In genomic region chr1:164779376-164779775, GRCh38 we compare ENCODE assay signal across 20 cellular contexts.
DNase-seq lines count a peak whose midpoint lies in the region; ATAC-seq and TF ChIP-seq lines count a peak whose summit lies in the region.
"Had no signal": no experiment of that assay in that cellular context is flagged by ENCODE, and none has a peak within 500 bp of the region (broad histone marks: within the 10 kb centered on the region; RNA-seq: fewer than 3 reads in every experiment).

No MANE protein-coding gene starts in this region.

- TF ChIP-seq RAD21 in IMR-90 (IDR thresholded peaks at IDR 0.05; ENCODE audit: low read length), result no peak

- H2BK120ac ChIP-seq in IMR-90 (ENCODE audit: low read depth, low read length), result peak overlapping the region; percentile 92; the same call in 1 of the 2 replicates
- no peak overlapping the region for H2BK120ac ChIP-seq in mesenchymal stem cell (ENCODE audit: low read depth, low read length)

- H2BK12ac ChIP-seq in mesenchymal stem cell (ENCODE audit: low read length in 2 of 2), result peak overlapping the region in 1 of 2 experiments; percentile 59

- no peak for TF ChIP-seq POLR2A in IMR-90 (IDR thresholded peaks at IDR 0.05; ENCODE audit: low read depth, low read length)
- TF ChIP-seq POLR2A in esophagus muscularis mucosa (IDR thresholded peaks at IDR 0.05; ENCODE audit: low read depth), result no peak
- no peak for TF ChIP-seq POLR2A in suprapubic skin (IDR thresholded peaks at IDR 0.05)

- no peak overlapping the region for H3K14ac ChIP-seq in IMR-90 (replicated peaks; ENCODE audit: low read depth, low read length)
- no peak overlapping the region for H3K14ac ChIP-seq in mesenchymal stem cell (ENCODE audit: low read length in 2 of 2)

- no peak overlapping the region for H2AK9ac ChIP-seq in IMR-90 (replicated peaks; ENCODE audit: low read depth, low read length, poor library complexity)

- ATAC-seq in IMR-90 (ENCODE audit: low read depth) (no peak), GM19452 (IDR thresholded peaks at IDR 0.05; ENCODE audit: unreplicated experiment) (no peak), HG02840 (IDR thresholded peaks at IDR 0.05; ENCODE audit: low FRiP score, unreplicated experiment) (no peak)
- no peak for ATAC-seq in activated CD4-positive, alpha-beta T cell treated with anti-CD3 and anti-CD28 coated beads for 36 hours
- no peak for ATAC-seq in activated CD8-positive, alpha-beta T cell treated with anti-CD3 and anti-CD28 coated beads for 36 hours
- ATAC-seq: HCT116; stimulated activated effector memory CD8-positive, alpha-beta T cell treated with anti-CD3 and anti-CD28 coated beads, Interleukin-12 subunit alpha, Interleukin-12 subunit beta, amount 100 ng/mL, for 72 hours had no signal

- H3K4ac ChIP-seq in IMR-90 (ENCODE audit: low read depth, low read length), result peak overlapping the region; percentile 65
- H3K4ac ChIP-seq in mesenchymal stem cell (ENCODE audit: low read depth in 1 of 2, low read length in 2 of 2), result peak overlapping the region in 1 of 2 experiments; percentile 71

- dilution Hi-C loops in IMR-90 (cut with HindIII; ENCODE audit: low sequenced_read_pairs, unreplicated experiment), result no loop called here

- H3K4me2 ChIP-seq in IMR-90 (ENCODE audit: low read depth, low read length), result no peak overlapping the region
- H3K4me2 ChIP-seq in mesenchymal stem cell (ENCODE audit: low read length, poor library complexity, severe bottlenecking), result no peak overlapping the region

- H2BK15ac ChIP-seq in IMR-90 (ENCODE audit: low read depth, low read length) (peak overlapping the region; percentile 78; the same call in 1 of the 3 replicates), mesenchymal stem cell (ENCODE audit: low read depth, poor library complexity, severe bottlenecking) (no peak overlapping the region)

- H4K91ac ChIP-seq in IMR-90 (ENCODE audit: insufficient read depth, low read depth, low read length), result 0 out of 2 replicates have a peak overlapping the region, but pooled peaks have one; percentile 23
- H4K91ac ChIP-seq in mesenchymal stem cell (ENCODE audit: low read length), result peak overlapping the region; percentile 78

- H3K4me3 ChIP-seq in IMR-90 (ENCODE audit: insufficient read depth, low read depth, low read length) (no peak overlapping the region), esophagus muscularis mucosa (no peak overlapping the region), mesenchymal stem cell (ENCODE audit: insufficient read depth in 1 of 2, low read depth in 1 of 2, low read length in 2 of 2) (peak overlapping the region in 1 of 2 experiments; percentile 25), suprapubic skin (no peak overlapping the region)
- H3K4me3 ChIP-seq: adrenal gland, esophagus squamous epithelium had no signal

- no peaks in the 10 kb centered on the region for H3K27me3 ChIP-seq in IMR-90 (ENCODE audit: control insufficient read depth, insufficient read depth, low read length)
- H3K27me3 ChIP-seq in esophagus muscularis mucosa, result no peaks in the 10 kb centered on the region
- no peaks in the 10 kb centered on the region for H3K27me3 ChIP-seq in mesenchymal stem cell (ENCODE audit: control insufficient read depth in 1 of 2, insufficient read depth in 1 of 2, low read length in 2 of 2)
- no peaks in the 10 kb centered on the region for H3K27me3 ChIP-seq in suprapubic skin
- H3K27me3 ChIP-seq: adrenal gland, esophagus squamous epithelium had no signal

- H3K27ac Mint-ChIP-seq in activated CD4-positive, alpha-beta T cell treated with anti-CD3 and anti-CD28 coated beads for 36 hours, result no peak overlapping the region
- H3K27ac Mint-ChIP-seq in activated CD8-positive, alpha-beta T cell treated with anti-CD3 and anti-CD28 coated beads for 36 hours, result no peak overlapping the region
- H3K27ac Mint-ChIP-seq: endodermal cell; stimulated activated effector memory CD8-positive, alpha-beta T cell treated with anti-CD3 and anti-CD28 coated beads, Interleukin-12 subunit alpha, Interleukin-12 subunit beta, amount 100 ng/mL, for 72 hours had no signal

- BruUV-seq in IMR-90 (replicated peaks; lab: Mats Ljungman, UMichigan), result no TSS peak

- no peaks in the 10 kb centered on the region for H3K4me1 Mint-ChIP-seq in activated CD4-positive, alpha-beta T cell treated with anti-CD3 and anti-CD28 coated beads for 36 hours
- H3K4me1 Mint-ChIP-seq in activated CD8-positive, alpha-beta T cell treated with anti-CD3 and anti-CD28 coated beads for 36 hours (ENCODE audit: low read depth), result no peaks in the 10 kb centered on the region
- H3K4me1 Mint-ChIP-seq: stimulated activated effector memory CD8-positive, alpha-beta T cell treated with anti-CD3 and anti-CD28 coated beads, Interleukin-12 subunit alpha, Interleukin-12 subunit beta, amount 100 ng/mL, for 72 hours had no signal

- H3K56ac ChIP-seq in IMR-90 (ENCODE audit: extremely low read depth, insufficient read depth, low read length), result no peak overlapping the region

- H3K79me1 ChIP-seq in IMR-90 (ENCODE audit: low read depth in 1 of 2, low read length in 2 of 2) (peaks cover 17 to 36% of the 10 kb centered on the region in 2 experiments; a peak in 3 of 4 replicates), mesenchymal stem cell (replicated peaks; ENCODE audit: low read length, poor library complexity, severe bottlenecking) (peaks cover 4% of the 10 kb centered on the region)

- no peak overlapping the region for H2BK5ac ChIP-seq in IMR-90 (ENCODE audit: low read depth, low read length, poor library complexity, severe bottlenecking)
- H2BK5ac ChIP-seq in mesenchymal stem cell (ENCODE audit: low read depth, low read length, poor library complexity, severe bottlenecking), result no peak overlapping the region

- DNase-seq in IMR-90, result no peak
- DNase-seq in esophagus muscularis mucosa (ENCODE audit: extremely low spot score), result no peak
- no peak for DNase-seq in mesenchymal stem cell
- DNase-seq in suprapubic skin (ENCODE audit: low spot score in 2 of 2), result no peak
- no peak for DNase-seq in activated CD4-positive, alpha-beta T cell treated with anti-CD3 and anti-CD28 coated beads for 36 hours
- DNase-seq in activated CD8-positive, alpha-beta T cell treated with anti-CD3 and anti-CD28 coated beads for 36 hours, result no peak
- DNase-seq: activated CD4-positive, alpha-beta T cell treated with anti-CD3 and anti-CD28 coated beads, Interleukin-2, amount 50 U/mL, for 1 hour; activated naive CD4-positive, alpha-beta T cell treated with Interleukin-2 at 50 U/mL for 16 hours; endodermal cell; esophagus squamous epithelium; islet precursor cell; NCI-H1436 treated with DMSO at 0.1 percent for 48 hours; stimulated activated CD4-positive, alpha-beta T cell treated with anti-CD3 and anti-CD28 coated beads, Interleukin-4, amount 100 ng/mL, for 24 hours had no signal

- H2AFZ ChIP-seq in IMR-90 (replicated peaks; ENCODE audit: low read length, poor library complexity) (no peak overlapping the region), mesenchymal stem cell (ENCODE audit: low read depth, low read length) (no peak overlapping the region)

- CTCF ChIA-PET in IMR-90 (lab: Yijun Ruan, JAX), result interaction anchor here (0.8 kb wide), 1 partner anchor 218 kb away, joined by 3 read pairs; no protein-coding TSS in a partner anchor
- CTCF ChIA-PET in activated CD4-positive, alpha-beta T cell treated with anti-CD3 and anti-CD28 coated beads for 36 hours (lab: Charles Lee), result no interaction called here
- CTCF ChIA-PET in activated CD8-positive, alpha-beta T cell treated with anti-CD3 and anti-CD28 coated beads for 36 hours (lab: Charles Lee), result interaction anchor here (1.5 to 1.9 kb wide), 2 partner anchors 9 to 15 kb away, joined by 3 to 5 read pairs; no protein-coding TSS in a partner anchor

- no peak for TF ChIP-seq CTCF in IMR-90 (conservative IDR thresholded peaks at IDR 0.05; ENCODE audit: low read depth, low read length)
- TF ChIP-seq CTCF in esophagus muscularis mucosa (IDR thresholded peaks at IDR 0.05), result peak in 1 of 3 experiments; percentile 6
- TF ChIP-seq CTCF in suprapubic skin (IDR thresholded peaks at IDR 0.05), result no peak
- TF ChIP-seq CTCF in activated CD8-positive, alpha-beta T cell treated with anti-CD3 and anti-CD28 coated beads for 36 hours (IDR thresholded peaks at IDR 0.05), result no peak

- no peak overlapping the region for H3K4me3 Mint-ChIP-seq in activated CD4-positive, alpha-beta T cell treated with anti-CD3 and anti-CD28 coated beads for 36 hours
- H3K4me3 Mint-ChIP-seq in activated CD8-positive, alpha-beta T cell treated with anti-CD3 and anti-CD28 coated beads for 36 hours, result no peak overlapping the region
- H3K4me3 Mint-ChIP-seq: endodermal cell; nephron; stimulated activated effector memory CD8-positive, alpha-beta T cell treated with anti-CD3 and anti-CD28 coated beads, Interleukin-12 subunit alpha, Interleukin-12 subunit beta, amount 100 ng/mL, for 72 hours had no signal

- H3K9ac ChIP-seq in IMR-90 (ENCODE audit: low read depth, low read length) (no peak overlapping the region), mesenchymal stem cell (ENCODE audit: low read length) (peak overlapping the region; percentile 84)

- H3K23ac ChIP-seq in IMR-90 (ENCODE audit: low read depth, low read length), result peak overlapping the region; percentile 81; the same call in 1 of the 2 replicates
- peak overlapping the region in 1 of 2 experiments; percentile 10 for H3K23ac ChIP-seq in mesenchymal stem cell (ENCODE audit: low read length in 2 of 2)

- peak overlapping the region; percentile 59; the same call in 1 of the 2 replicates for H2AK5ac ChIP-seq in IMR-90 (ENCODE audit: low read depth, low read length)
- H2AK5ac ChIP-seq in mesenchymal stem cell (ENCODE audit: low read length, severe bottlenecking), result no peak overlapping the region

- H2BK20ac ChIP-seq in IMR-90 (ENCODE audit: low read depth, low read length), result peak overlapping the region; percentile 60; the same call in 1 of the 2 replicates

- no peaks in the 10 kb centered on the region for H3K36me3 Mint-ChIP-seq in activated CD4-positive, alpha-beta T cell treated with anti-CD3 and anti-CD28 coated beads for 36 hours (ENCODE audit: low read depth)
- no peaks in the 10 kb centered on the region for H3K36me3 Mint-ChIP-seq in activated CD8-positive, alpha-beta T cell treated with anti-CD3 and anti-CD28 coated beads for 36 hours (ENCODE audit: low read depth)
- H3K36me3 Mint-ChIP-seq: stimulated activated effector memory CD8-positive, alpha-beta T cell treated with anti-CD3 and anti-CD28 coated beads, Interleukin-12 subunit alpha, Interleukin-12 subunit beta, amount 100 ng/mL, for 72 hours had no signal

- H3K36me3 ChIP-seq in IMR-90 (ENCODE audit: control insufficient read depth, insufficient read depth, low read length) (no peaks in the 10 kb centered on the region), esophagus muscularis mucosa (no peaks in the 10 kb centered on the region), mesenchymal stem cell (ENCODE audit: control insufficient read depth in 1 of 2, insufficient read depth in 2 of 2, low read depth in 1 of 2, low read length in 2 of 2) (no peaks in the 10 kb centered on the region), suprapubic skin (no peaks in the 10 kb centered on the region)
- H3K36me3 ChIP-seq: adrenal gland, esophagus squamous epithelium had no signal

- TF ChIP-seq EP300 in esophagus muscularis mucosa (IDR thresholded peaks at IDR 0.05), result no peak
- TF ChIP-seq EP300 in suprapubic skin (IDR thresholded peaks at IDR 0.05), result no peak

- peaks cover 30% of the 10 kb centered on the region for H3K4me1 ChIP-seq in IMR-90 (ENCODE audit: control insufficient read depth, insufficient read depth, low read length)
- H3K4me1 ChIP-seq in esophagus muscularis mucosa, result peaks cover 42 to 95% (median 92%) of the 10 kb centered on the region in 4 donors
- H3K4me1 ChIP-seq in mesenchymal stem cell (ENCODE audit: control insufficient read depth, insufficient read depth, low read depth, low read length), result peaks cover 14% of the 10 kb centered on the region
- peaks cover 35% of the 10 kb centered on the region for H3K4me1 ChIP-seq in suprapubic skin

- H3K9me1 ChIP-seq in IMR-90 (ENCODE audit: insufficient read depth, low read length), result peaks cover 11% of the 10 kb centered on the region; the same call in 1 of the 2 replicates

- intact Hi-C loops in IMR-90 (cut with micrococcal nuclease), result no loop called here
- intact Hi-C loops in esophagus muscularis mucosa (cut with DNase I), result no loop called here
- intact Hi-C loops in activated CD4-positive, alpha-beta T cell treated with anti-CD3 and anti-CD28 coated beads for 36 hours (cut with DNase I, micrococcal nuclease), result no loop called here
- intact Hi-C loops in activated CD8-positive, alpha-beta T cell treated with anti-CD3 and anti-CD28 coated beads for 36 hours (cut with micrococcal nuclease), result no loop called here

- POLR2A ChIA-PET in IMR-90 (lab: Charles Lee; ENCODE audit: unreplicated experiment), result no interaction called here
- POLR2A ChIA-PET in activated CD4-positive, alpha-beta T cell treated with anti-CD3 and anti-CD28 coated beads for 36 hours (lab: Charles Lee), result no interaction called here
- POLR2A ChIA-PET in activated CD8-positive, alpha-beta T cell treated with anti-CD3 and anti-CD28 coated beads for 36 hours (lab: Charles Lee), result no interaction called here

- H4K8ac ChIP-seq in IMR-90 (ENCODE audit: low read depth in 2 of 2, low read length in 2 of 2) (peak overlapping the region in 1 of 2 experiments; percentile 35; a peak in 2 of 4 replicates), mesenchymal stem cell (ENCODE audit: low read length) (no peak overlapping the region)

- H4K20me1 ChIP-seq in IMR-90 (ENCODE audit: insufficient read depth, low read length), result no peaks in the 10 kb centered on the region

- no peak overlapping the region for H3K27ac ChIP-seq in IMR-90 (ENCODE audit: insufficient read depth, low read length)
- H3K27ac ChIP-seq in esophagus muscularis mucosa (replicated peaks in 1 of 4), result peak overlapping the region; percentile 78 to 81 (median 80)
- no peak overlapping the region for H3K27ac ChIP-seq in mesenchymal stem cell (ENCODE audit: low read length, poor library complexity, severe bottlenecking)
- H3K27ac ChIP-seq in suprapubic skin, result peak overlapping the region; percentile 35
- H3K27ac ChIP-seq: VCaP had no signal

- H3K18ac ChIP-seq in IMR-90 (ENCODE audit: low read depth, low read length), result no peak overlapping the region; the same call in 1 of the 2 replicates
- peak overlapping the region in 1 of 2 experiments; percentile 61 for H3K18ac ChIP-seq in mesenchymal stem cell (ENCODE audit: low read depth in 1 of 2, low read length in 2 of 2)

- H3K9me3 Mint-ChIP-seq in activated CD4-positive, alpha-beta T cell treated with anti-CD3 and anti-CD28 coated beads for 36 hours (ENCODE audit: low read depth), result no peaks in the 10 kb centered on the region
- no peaks in the 10 kb centered on the region for H3K9me3 Mint-ChIP-seq in activated CD8-positive, alpha-beta T cell treated with anti-CD3 and anti-CD28 coated beads for 36 hours
- H3K9me3 Mint-ChIP-seq: endodermal cell; nephron; stimulated activated effector memory CD8-positive, alpha-beta T cell treated with anti-CD3 and anti-CD28 coated beads, Interleukin-12 subunit alpha, Interleukin-12 subunit beta, amount 100 ng/mL, for 72 hours had no signal

- WGBS in IMR-90 (ENCODE audit: extremely low coverage in 2 of 2, insufficient read length in 1 of 2), 2 experiments, result 86% methylated on average over 1 of the region's 3 CpGs; no CpG with 5 or more reads in 1 of the 2 experiments
- 85% methylated on average over 3 of the region's 3 CpGs for WGBS in esophagus muscularis mucosa
- 89% methylated on average over 3 of the region's 3 CpGs for WGBS in mesenchymal stem cell
- WGBS in suprapubic skin, result 92% methylated on average over 3 of the region's 3 CpGs

- 0 out of 2 replicates have a peak overlapping the region, but pooled peaks have one; percentile 7 for H4K5ac ChIP-seq in IMR-90 (ENCODE audit: low read depth, low read length)

- H3K9me3 ChIP-seq in IMR-90 (ENCODE audit: control insufficient read depth, insufficient read depth, low read length) (no peaks in the 10 kb centered on the region), esophagus muscularis mucosa (no peaks in the 10 kb centered on the region), mesenchymal stem cell (ENCODE audit: control insufficient read depth, low read length) (no peaks in the 10 kb centered on the region), suprapubic skin (no peaks in the 10 kb centered on the region)
- H3K9me3 ChIP-seq: adrenal gland, esophagus squamous epithelium had no signal

- in situ Hi-C loops in IMR-90 (cut with MboI; ENCODE audit: low sequenced_read_pairs), result no loop called here

- peaks cover 2% of the 10 kb centered on the region for H3K27me3 Mint-ChIP-seq in activated CD4-positive, alpha-beta T cell treated with anti-CD3 and anti-CD28 coated beads for 36 hours
- H3K27me3 Mint-ChIP-seq in activated CD8-positive, alpha-beta T cell treated with anti-CD3 and anti-CD28 coated beads for 36 hours, result no peaks in the 10 kb centered on the region

Comparison
In these comparisons a context has a peak if more than half of its experiments do, and no peak if none do; other contexts are left out.
1. H3K27ac ChIP-seq: peak in esophagus muscularis mucosa (4 of 4) and suprapubic skin (single experiment); none in IMR-90 (single experiment) and mesenchymal stem cell (single experiment).